In the genomic region with DNA sequence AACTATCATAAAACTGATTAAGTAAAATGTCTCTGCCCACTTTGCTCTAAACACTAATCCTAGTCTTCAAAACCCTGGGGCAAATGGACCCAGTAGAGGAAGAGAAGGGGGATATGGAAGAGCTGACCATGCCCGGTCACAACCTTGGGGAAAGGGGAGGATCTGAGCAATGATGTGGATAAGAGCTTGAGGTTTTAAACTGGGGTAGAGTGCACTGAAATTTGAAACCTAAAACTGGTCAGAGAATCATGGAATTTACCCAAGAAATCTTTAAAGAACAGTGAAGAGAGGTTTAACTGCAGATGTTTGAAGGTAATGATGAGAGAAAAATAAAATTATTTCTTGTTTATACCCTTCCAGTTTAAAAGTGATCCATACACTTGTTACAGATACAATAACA, we compare ENCODE assay signal across 10 cellular contexts.
A peak's percentile ranks its signal among the peaks of the same experiment; 100 is the strongest.
DNase-seq lines count a peak whose midpoint lies in the region; TF ChIP-seq lines count a peak whose summit lies in the region.
"Had no signal": no experiment of that assay in that cellular context is flagged by ENCODE, and none has a peak within 500 bp of the region (broad histone marks: within the 10 kb centered on the region; RNA-seq: fewer than 3 reads in every experiment).

No MANE protein-coding gene starts in this region.

- TF ChIP-seq CTCF in PC-9 (conservative IDR thresholded peaks at IDR 0.05) (no peak), fibroblast of lung (conservative IDR thresholded peaks at IDR 0.05 in 1 of 2, IDR thresholded peaks at IDR 0.05 in 1 of 2; ENCODE audit: low read depth in 1 of 2, low read length in 2 of 2) (no peak)

- H3K9ac ChIP-seq in fibroblast of lung (ENCODE audit: insufficient read depth, low read length), result no peak overlapping the region
- H3K9ac ChIP-seq: BLaER1 treated with 17β-estradiol and CSF1 and Interleukin-3, amounts not matched to agents 10 nM and 100 nM; GM23248 had no signal

- no peaks in the 10 kb centered on the region for H3F3A ChIP-seq in PC-9 (ENCODE audit: insufficient read depth, low read depth)

- H3K9me3 ChIP-seq in PC-9 (ENCODE audit: insufficient read depth, low read depth) (peaks cover 8% of the 10 kb centered on the region; the same call in 1 of the 2 replicates), fibroblast of lung (ENCODE audit: control insufficient read depth, insufficient read depth, low read depth, low read length) (no peaks in the 10 kb centered on the region)
- H3K9me3 ChIP-seq: BLaER1 treated with 17β-estradiol and CSF1 and Interleukin-3, amounts not matched to agents 10 nM and 100 nM had no signal

- peak; percentile 11 for DNase-seq in HT1080 (ENCODE audit: low read depth)
- DNase-seq in PC-9, result no peak
- DNase-seq in fibroblast of lung (ENCODE audit: low read depth in 2 of 2), result peak; percentile 3 to 27
- no peak for DNase-seq in NCI-H748 treated with DMSO at 0.1 percent for 48 hours (lab: John Stamatoyannopoulos, UW)
- no peak for DNase-seq in NCI-H526 (lab: John Stamatoyannopoulos, UW)
- no peak for DNase-seq in NCI-H748 (lab: John Stamatoyannopoulos, UW; ENCODE audit: unreplicated experiment)
- no peak for DNase-seq in Kasumi-1 (lab: John Stamatoyannopoulos, UW)
- DNase-seq: CD8-positive, alpha-beta T cell; GM23248 had no signal

- no TSS peak for BruUV-seq in PC-9 (replicated peaks; lab: Mats Ljungman, UMichigan)

- POLR2A ChIA-PET in PC-9 (lab: Charles Lee; ENCODE audit: unreplicated experiment), result no interaction called here

- H3K4me2 ChIP-seq in PC-9 (peak overlapping the region; percentile 51), fibroblast of lung (ENCODE audit: extremely low read depth, insufficient read depth, low read length) (no peak overlapping the region)
- H3K4me2 ChIP-seq: BLaER1 treated with 17β-estradiol and CSF1 and Interleukin-3, amounts not matched to agents 10 nM and 100 nM had no signal

- H2AFZ ChIP-seq in PC-9 (peak overlapping the region; percentile 70), fibroblast of lung (ENCODE audit: low read length) (no peak overlapping the region)
- H2AFZ ChIP-seq: GM23248 had no signal

- no peaks in the 10 kb centered on the region for H3K36me3 ChIP-seq in PC-9 (ENCODE audit: low read depth)
- no peaks in the 10 kb centered on the region for H3K36me3 ChIP-seq in fibroblast of lung (ENCODE audit: control insufficient read depth, insufficient read depth, low read length)
- H3K36me3 ChIP-seq: BLaER1 treated with 17β-estradiol and CSF1 and Interleukin-3, amounts not matched to agents 10 nM and 100 nM had no signal

- no peaks in the 10 kb centered on the region for H3K9me2 ChIP-seq in PC-9 (ENCODE audit: insufficient read depth)

- CTCF ChIA-PET in PC-9 (lab: Charles Lee), result no interaction called here

- H3K27ac ChIP-seq in PC-9 (no peak overlapping the region), fibroblast of lung (ENCODE audit: insufficient read depth, low read length) (no peak overlapping the region)
- H3K27ac ChIP-seq: BLaER1 treated with 17β-estradiol and CSF1 and Interleukin-3, amounts not matched to agents 10 nM and 100 nM; GM23248 had no signal

- H3K4me3 ChIP-seq in PC-9 (no peak overlapping the region), fibroblast of lung (replicated peaks in 1 of 4; ENCODE audit: control extremely low read depth in 1 of 4, insufficient read depth in 1 of 4, low read depth in 3 of 4, low read length in 4 of 4) (no peak overlapping the region)
- H3K4me3 ChIP-seq: BLaER1 treated with 17β-estradiol and CSF1 and Interleukin-3, amounts not matched to agents 10 nM and 100 nM; GM23248 had no signal

- H4K20me1 ChIP-seq in PC-9 (ENCODE audit: insufficient read depth) (no peaks in the 10 kb centered on the region), fibroblast of lung (ENCODE audit: control insufficient read depth, extremely low read depth, insufficient read depth, low read length) (no peaks in the 10 kb centered on the region)
- H4K20me1 ChIP-seq: BLaER1 treated with 17β-estradiol and CSF1 and Interleukin-3, amounts not matched to agents 10 nM and 100 nM had no signal

- intact Hi-C loops in PC-9 (cut with micrococcal nuclease; ENCODE audit: unreplicated experiment), result no loop called here

- H3K4me1 ChIP-seq in PC-9 (replicated peaks; ENCODE audit: insufficient read depth) (peaks cover 20% of the 10 kb centered on the region), fibroblast of lung (ENCODE audit: control insufficient read depth, extremely low read depth, insufficient read depth, low read length) (no peaks in the 10 kb centered on the region)
- H3K4me1 ChIP-seq: BLaER1 treated with 17β-estradiol and CSF1 and Interleukin-3, amounts not matched to agents 10 nM and 100 nM had no signal

- H3K27me3 ChIP-seq in PC-9 (ENCODE audit: insufficient read depth, low read depth), result no peaks in the 10 kb centered on the region
- H3K27me3 ChIP-seq in fibroblast of lung (ENCODE audit: control insufficient read depth, insufficient read depth, low read length), result no peaks in the 10 kb centered on the region
- H3K27me3 ChIP-seq: BLaER1 treated with 17β-estradiol and CSF1 and Interleukin-3, amounts not matched to agents 10 nM and 100 nM had no signal

- H3K79me2 ChIP-seq in PC-9 (ENCODE audit: low read depth) (no peaks in the 10 kb centered on the region), fibroblast of lung (ENCODE audit: control insufficient read depth, insufficient read depth, low read length) (no peaks in the 10 kb centered on the region)

Comparison
In these comparisons a context has a peak if more than half of its experiments do, and no peak if none do; other contexts are left out.
1. DNase-seq: peak in HT1080 (single experiment) and fibroblast of lung (2 of 2); none in PC-9 (0 of 2), NCI-H748 treated with DMSO at 0.1 percent for 48 hours (single experiment), NCI-H526 (0 of 2), NCI-H748 (single experiment) and Kasumi-1 (0 of 2).